ENCODE assay signal across 1 cellular context in genomic region chr21:38956791-38957571, GRCh38.
TF ChIP-seq lines count a peak whose summit lies in the region.

No MANE protein-coding gene starts in this region.

TF ChIP-seq in liver, 16 proteins besides CTCF, POLR2A, EP300 and RAD21 (continued from another document):
- TF ChIP-seq, protein P1, sequence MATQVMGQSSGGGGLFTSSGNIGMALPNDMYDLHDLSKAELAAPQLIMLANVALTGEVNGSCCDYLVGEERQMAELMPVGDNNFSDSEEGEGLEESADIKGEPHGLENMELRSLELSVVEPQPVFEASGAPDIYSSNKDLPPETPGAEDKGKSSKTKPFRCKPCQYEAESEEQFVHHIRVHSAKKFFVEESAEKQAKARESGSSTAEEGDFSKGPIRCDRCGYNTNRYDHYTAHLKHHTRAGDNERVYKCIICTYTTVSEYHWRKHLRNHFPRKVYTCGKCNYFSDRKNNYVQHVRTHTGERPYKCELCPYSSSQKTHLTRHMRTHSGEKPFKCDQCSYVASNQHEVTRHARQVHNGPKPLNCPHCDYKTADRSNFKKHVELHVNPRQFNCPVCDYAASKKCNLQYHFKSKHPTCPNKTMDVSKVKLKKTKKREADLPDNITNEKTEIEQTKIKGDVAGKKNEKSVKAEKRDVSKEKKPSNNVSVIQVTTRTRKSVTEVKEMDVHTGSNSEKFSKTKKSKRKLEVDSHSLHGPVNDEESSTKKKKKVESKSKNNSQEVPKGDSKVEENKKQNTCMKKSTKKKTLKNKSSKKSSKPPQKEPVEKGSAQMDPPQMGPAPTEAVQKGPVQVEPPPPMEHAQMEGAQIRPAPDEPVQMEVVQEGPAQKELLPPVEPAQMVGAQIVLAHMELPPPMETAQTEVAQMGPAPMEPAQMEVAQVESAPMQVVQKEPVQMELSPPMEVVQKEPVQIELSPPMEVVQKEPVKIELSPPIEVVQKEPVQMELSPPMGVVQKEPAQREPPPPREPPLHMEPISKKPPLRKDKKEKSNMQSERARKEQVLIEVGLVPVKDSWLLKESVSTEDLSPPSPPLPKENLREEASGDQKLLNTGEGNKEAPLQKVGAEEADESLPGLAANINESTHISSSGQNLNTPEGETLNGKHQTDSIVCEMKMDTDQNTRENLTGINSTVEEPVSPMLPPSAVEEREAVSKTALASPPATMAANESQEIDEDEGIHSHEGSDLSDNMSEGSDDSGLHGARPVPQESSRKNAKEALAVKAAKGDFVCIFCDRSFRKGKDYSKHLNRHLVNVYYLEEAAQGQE (IDR thresholded peaks at IDR 0.05): no peak
- TF ChIP-seq GABPA (IDR thresholded peaks at IDR 0.05 in 1 of 2, conservative IDR thresholded peaks at IDR 0.05 in 1 of 2): no peak
- no peak for TF ChIP-seq ZBTB33 (IDR thresholded peaks at IDR 0.05)
- no peak for TF ChIP-seq SP1 (IDR thresholded peaks at IDR 0.05)
- no peak for TF ChIP-seq HNF4A (conservative IDR thresholded peaks at IDR 0.05)
